9 cellular contexts compared by ENCODE assay signal in the genomic region with DNA sequence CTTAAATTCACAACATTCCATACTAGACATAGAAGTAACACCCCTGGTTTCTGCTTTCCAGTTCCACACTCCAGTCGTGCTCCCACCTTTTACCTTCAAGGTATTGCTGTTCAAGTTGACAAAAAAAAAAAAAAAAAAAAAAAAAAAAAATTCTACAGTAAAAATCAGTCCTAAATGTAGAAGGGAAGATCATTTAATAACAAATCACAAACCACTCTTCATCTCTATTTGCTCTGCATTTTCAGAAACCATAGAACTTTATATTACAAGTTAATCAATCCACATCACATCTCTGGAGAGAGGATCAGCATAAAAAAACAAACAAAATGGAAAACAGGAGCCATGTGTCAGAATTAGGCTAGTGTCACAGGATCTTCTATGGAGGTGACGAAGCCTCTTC.
A peak's percentile ranks its signal among the peaks of the same experiment; 100 is the strongest.
DNase-seq lines count a peak whose midpoint lies in the region; ATAC-seq, FAIRE-seq and TF ChIP-seq lines count a peak whose summit lies in the region.
"Had no signal": no experiment of that assay in that cellular context is flagged by ENCODE, and none has a peak within 500 bp of the region (broad histone marks: within the 10 kb centered on the region; RNA-seq: fewer than 3 reads in every experiment).

No MANE protein-coding gene starts in this region.

- H3K4me1 ChIP-seq in HepG2 (ENCODE audit: insufficient read depth, low read length) (peaks cover 71% of the 10 kb centered on the region), transverse colon (peaks cover 9 to 69% (median 22%) of the 10 kb centered on the region in 4 donors), small intestine (ENCODE audit: control insufficient read depth in 2 of 2, insufficient read depth in 1 of 2, low read depth in 1 of 2, low read length in 1 of 2) (peaks cover 0 to 6% of the 10 kb centered on the region in 2 donors)

- H3K4me3 ChIP-seq in HepG2 (replicated peaks in 1 of 3; ENCODE audit: insufficient read depth in 1 of 3, low read depth in 2 of 3, low read length in 3 of 3): peak overlapping the region; percentile 51 to 69 (median 68); a peak in 5 of 6 replicates
- peak overlapping the region in 3 of 4 donors; percentile 33 to 57 (median 40) for H3K4me3 ChIP-seq in transverse colon
- H3K4me3 ChIP-seq in small intestine (ENCODE audit: low read depth in 1 of 2, low read length in 2 of 2): peak overlapping the region in 1 of 2 donors; percentile 49

- H3K27ac ChIP-seq in HepG2 (ENCODE audit: extremely low read length, insufficient read depth, low read length): peak overlapping the region; percentile 90
- H3K27ac ChIP-seq in transverse colon: peak overlapping the region; percentile 77 to 85 (median 84)
- no peak overlapping the region for H3K27ac ChIP-seq in small intestine (ENCODE audit: low read depth in 1 of 2, low read length in 1 of 2)

- H3K9ac ChIP-seq in HepG2 (ENCODE audit: insufficient read depth, low read depth, low read length): peak overlapping the region; percentile 76

- H3K9me3 Mint-ChIP-seq in activated naive CD4-positive, alpha-beta T cell treated with anti-CD3 and anti-CD28 coated beads, Interleukin-2, amount 50 U/mL, for 24 hours: no peaks in the 10 kb centered on the region

- no peaks in the 10 kb centered on the region for H3K27me3 Mint-ChIP-seq in activated naive CD4-positive, alpha-beta T cell treated with anti-CD3 and anti-CD28 coated beads, Interleukin-2, amount 50 U/mL, for 24 hours

- H3K9me3 ChIP-seq in HepG2 (ENCODE audit: low read length): no peaks in the 10 kb centered on the region
- H3K9me3 ChIP-seq in transverse colon: no peaks in the 10 kb centered on the region
- no peaks in the 10 kb centered on the region for H3K9me3 ChIP-seq in small intestine (ENCODE audit: control insufficient read depth, low read depth)
- H3K9me3 ChIP-seq: ascending aorta had no signal

- no peaks in the 10 kb centered on the region; the same call in 1 of the 2 replicates for H4K20me1 ChIP-seq in HepG2 (ENCODE audit: insufficient read depth, low read length)

- no peak for TF ChIP-seq RAD21 in HepG2 (CRISPR knock-in tag; IDR thresholded peaks at IDR 0.05)

- FAIRE-seq in HepG2 (lab: Jason Lieb, UNC) (no peak), small intestine (lab: Jason Lieb, UNC) (no peak)

- H3K4me2 ChIP-seq in HepG2 (ENCODE audit: low read depth, low read length): peak overlapping the region; percentile 82

- peak overlapping the region; percentile 91 for H3K27ac Mint-ChIP-seq in activated naive CD4-positive, alpha-beta T cell treated with anti-CD3 and anti-CD28 coated beads, Interleukin-2, amount 50 U/mL, for 24 hours

- peaks cover 60% of the 10 kb centered on the region for H3K36me3 Mint-ChIP-seq in activated naive CD4-positive, alpha-beta T cell treated with anti-CD3 and anti-CD28 coated beads, Interleukin-2, amount 50 U/mL, for 24 hours

- CTCF ChIA-PET in HepG2 (lab: Yijun Ruan, JAX; ENCODE audit: low intra/inter-chr PET ratio, low total read pairs): no interaction called here

- H3K4me3 Mint-ChIP-seq in activated naive CD4-positive, alpha-beta T cell treated with anti-CD3 and anti-CD28 coated beads, Interleukin-2, amount 50 U/mL, for 24 hours: peak overlapping the region; percentile 88

- TF ChIP-seq POLR2A in HepG2 (IDR thresholded peaks at IDR 0.05; ENCODE audit: insufficient read depth in 1 of 2, low read depth in 2 of 2, low read length in 2 of 2): no peak
- no peak for TF ChIP-seq POLR2A in transverse colon (IDR thresholded peaks at IDR 0.05)

- H2AFZ ChIP-seq in HepG2 (ENCODE audit: low read length): no peak overlapping the region

- 49% methylated on average over 2 of the region's 2 CpGs for WGBS in HepG2 (ENCODE audit: low lambda C conversion rate)
- WGBS in transverse colon (ENCODE audit: low coverage in 1 of 2), 2 donors: 58 to 60% methylated on average over 1 to 2 of the region's 2 CpGs
- 6 to 63% (median 36%) methylated on average over 2 of the region's 2 CpGs for WGBS in small intestine, 3 donors

- ATAC-seq in HepG2: no peak
- ATAC-seq in GM18907 (IDR thresholded peaks at IDR 0.05; ENCODE audit: unreplicated experiment): no peak

- H3K27me3 ChIP-seq in HepG2 (ENCODE audit: control insufficient read depth in 1 of 2, insufficient read depth in 2 of 2, low read length in 2 of 2) (no peaks in the 10 kb centered on the region), transverse colon (no peaks in the 10 kb centered on the region), small intestine (ENCODE audit: control insufficient read depth in 2 of 2, insufficient read depth in 2 of 2, low read length in 2 of 2) (no peaks in the 10 kb centered on the region)
- H3K27me3 ChIP-seq: ascending aorta had no signal

- no peak for TF ChIP-seq CTCF in HepG2 (CRISPR knock-in tag; IDR thresholded peaks at IDR 0.05)
- TF ChIP-seq CTCF in transverse colon (IDR thresholded peaks at IDR 0.05): no peak

- in situ Hi-C loops in HepG2 (cut with HindIII; ENCODE audit: extremely low pct_ligation_motif_present, low pct_unique_long_range_greater_than_20kb) (no loop called here), transverse colon (cut with MboI; ENCODE audit: low pct_ligation_motif_present in 1 of 4, low pct_unique_long_range_greater_than_20kb in 1 of 4, low sequenced_read_pairs in 3 of 4) (no loop called here)

- no peak for DNase-seq in activated naive CD4-positive, alpha-beta T cell treated with Interleukin-2 at 50 U/mL for 16 hours
- DNase-seq in amniotic epithelial cell (ENCODE audit: low read depth) (peak; percentile 38), HepG2 (ENCODE audit: low spot score) (no peak), transverse colon (no peak), RKO (ENCODE audit: low spot score) (no peak), small intestine (no peak)

- H3K4me1 Mint-ChIP-seq in activated naive CD4-positive, alpha-beta T cell treated with anti-CD3 and anti-CD28 coated beads, Interleukin-2, amount 50 U/mL, for 24 hours: peaks cover 94% of the 10 kb centered on the region

- intact Hi-C loops in HepG2 (cut with micrococcal nuclease; ENCODE audit: unreplicated experiment): loop anchor here (5.0 kb wide), 1 partner anchor 57 kb away; no protein-coding TSS in a partner anchor
- intact Hi-C loops in transverse colon (cut with DNase I; ENCODE audit: low total_unique reads): loop anchor here (5.0 kb wide), 1 partner anchor 1572 kb away; no protein-coding TSS in a partner anchor

- POLR2A ChIA-PET in HepG2 (lab: Yijun Ruan, JAX): no interaction called here

- peaks cover under 1 to 7% of the 10 kb centered on the region in 2 experiments; a peak in 3 of 5 replicates for H3K36me3 ChIP-seq in HepG2 (replicated peaks in 1 of 2; ENCODE audit: control insufficient read depth in 1 of 2, insufficient read depth in 2 of 2, low read length in 2 of 2)
- H3K36me3 ChIP-seq in transverse colon: no peaks in the 10 kb centered on the region
- H3K36me3 ChIP-seq in small intestine (ENCODE audit: control insufficient read depth in 2 of 2, insufficient read depth in 2 of 2, low read length in 2 of 2): no peaks in the 10 kb centered on the region

- H3K79me2 ChIP-seq in HepG2 (ENCODE audit: insufficient read depth, low read length): peaks cover 78% of the 10 kb centered on the region

- no peak for TF ChIP-seq EP300 in HepG2 (IDR thresholded peaks at IDR 0.05; ENCODE audit: low read depth in 2 of 2, low read length in 2 of 2)
- no peak for TF ChIP-seq EP300 in HepG2 (CRISPR knock-in tag; IDR thresholded peaks at IDR 0.05; ENCODE audit: borderline replicate concordance)
- no peak for TF ChIP-seq EP300 in transverse colon (IDR thresholded peaks at IDR 0.05; ENCODE audit: low read depth)

- BruUV-seq in HepG2 (replicated peaks; lab: Mats Ljungman, UMichigan): no TSS peak

TF ChIP-seq in HepG2, 621 proteins besides CTCF, POLR2A, EP300 and RAD21:
- TF ChIP-seq NONO (IDR thresholded peaks at IDR 0.05) (no peak), NONO (CRISPR knock-in tag; conservative IDR thresholded peaks at IDR 0.05) (no peak), SOX13 (IDR thresholded peaks at IDR 0.05) (no peak), SOX13 (CRISPR knock-in tag; conservative IDR thresholded peaks at IDR 0.05 in 1 of 2, IDR thresholded peaks at IDR 0.05 in 1 of 2) (no peak)
- TF ChIP-seq, protein P1, sequence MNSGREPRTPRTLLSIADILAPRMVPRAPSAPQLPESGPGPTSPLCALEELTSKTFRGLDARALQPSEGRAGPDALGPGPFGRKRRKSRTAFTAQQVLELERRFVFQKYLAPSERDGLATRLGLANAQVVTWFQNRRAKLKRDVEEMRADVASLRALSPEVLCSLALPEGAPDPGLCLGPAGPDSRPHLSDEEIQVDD (CRISPR knock-in tag; IDR thresholded peaks at IDR 0.05; ENCODE audit: borderline replicate concordance): no peak
- TF ChIP-seq, protein P2, sequence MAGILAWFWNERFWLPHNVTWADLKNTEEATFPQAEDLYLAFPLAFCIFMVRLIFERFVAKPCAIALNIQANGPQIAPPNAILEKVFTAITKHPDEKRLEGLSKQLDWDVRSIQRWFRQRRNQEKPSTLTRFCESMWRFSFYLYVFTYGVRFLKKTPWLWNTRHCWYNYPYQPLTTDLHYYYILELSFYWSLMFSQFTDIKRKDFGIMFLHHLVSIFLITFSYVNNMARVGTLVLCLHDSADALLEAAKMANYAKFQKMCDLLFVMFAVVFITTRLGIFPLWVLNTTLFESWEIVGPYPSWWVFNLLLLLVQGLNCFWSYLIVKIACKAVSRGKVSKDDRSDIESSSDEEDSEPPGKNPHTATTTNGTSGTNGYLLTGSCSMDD (CRISPR knock-in tag; IDR thresholded peaks at IDR 0.05): no peak

Comparison
In these comparisons a context has a peak if more than half of its experiments do, and no peak if none do; other contexts are left out.
1. H3K27ac ChIP-seq: peak in HepG2 (single experiment) and transverse colon (4 of 4); none in small intestine (0 of 2).